ENCODE assay signal across 10 cellular contexts in the genomic region with DNA sequence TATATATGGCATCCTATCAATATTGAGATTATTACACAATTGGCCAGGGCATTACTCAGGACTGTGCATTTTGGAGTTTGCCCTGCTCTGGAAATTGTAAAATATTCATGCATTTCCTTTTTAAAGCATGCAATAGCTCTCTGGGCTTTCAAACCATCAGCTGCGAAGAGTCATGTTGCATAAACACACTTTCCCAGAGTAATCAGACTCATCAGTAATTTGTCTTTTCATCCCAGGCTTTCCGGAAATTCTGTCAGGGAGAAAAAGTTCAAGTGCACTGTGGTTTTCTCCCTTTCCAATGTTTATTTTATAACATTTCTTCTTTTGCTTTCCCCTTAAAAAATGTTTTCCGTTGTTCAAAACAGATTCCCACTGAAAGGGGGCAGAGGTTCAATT. TPM values are rescaled to one million over a fixed set of nuclear protein-coding genes. Genes with fewer than 3 reads are reported as not detected.
A peak's percentile ranks its signal among the peaks of the same experiment; 100 is the strongest.
DNase-seq lines count a peak whose midpoint lies in the region; ATAC-seq, FAIRE-seq and TF ChIP-seq lines count a peak whose summit lies in the region.
"Had no signal": no experiment of that assay in that cellular context is flagged by ENCODE, and none has a peak within 500 bp of the region (broad histone marks: within the 10 kb centered on the region; RNA-seq: fewer than 3 reads in every experiment).

No MANE protein-coding gene starts in this region.

- no peaks in the 10 kb centered on the region for H3K36me3 ChIP-seq in Peyer's patch
- no peaks in the 10 kb centered on the region for H3K36me3 ChIP-seq in small intestine (ENCODE audit: control insufficient read depth in 2 of 2, insufficient read depth in 2 of 2, low read length in 2 of 2)
- H3K36me3 ChIP-seq: gastroesophageal sphincter had no signal

- TF ChIP-seq CTCF in Peyer's patch (IDR thresholded peaks at IDR 0.05) (no peak), fibroblast of the aortic adventitia (IDR thresholded peaks at IDR 0.05; ENCODE audit: insufficient read depth, low read length) (no peak)

- no peak for ATAC-seq in HG03159 (IDR thresholded peaks at IDR 0.05; ENCODE audit: unreplicated experiment)
- ATAC-seq: gastroesophageal sphincter had no signal

- 19 to 45% (median 40%) methylated on average over 3 of the region's 3 CpGs for WGBS in small intestine, 3 donors

- DNase-seq in GM03348 (ENCODE audit: low spot score) (peak; percentile 24), Peyer's patch (no peak), fibroblast of the aortic adventitia (ENCODE audit: low read depth) (peak; percentile 70), small intestine (peak; percentile 73), H54 (ENCODE audit: insufficient read length, low spot score) (no peak), T1000 (lab: John Stamatoyannopoulos, UW) (no peak)
- DNase-seq: caudate nucleus had no signal

- H3K4me1 ChIP-seq in Peyer's patch: peaks cover 0 to 21% (median 0%) of the 10 kb centered on the region in 4 donors
- H3K4me1 ChIP-seq in small intestine (ENCODE audit: control insufficient read depth in 2 of 2, insufficient read depth in 1 of 2, low read depth in 1 of 2, low read length in 1 of 2): peaks cover 0 to 4% of the 10 kb centered on the region in 2 donors

- TF ChIP-seq POLR2A in Peyer's patch (IDR thresholded peaks at IDR 0.05) (no peak), H54 (IDR thresholded peaks at IDR 0.05; ENCODE audit: low read depth, low read length) (no peak)

- H3K4me3 ChIP-seq in Peyer's patch: peak overlapping the region in 1 of 4 donors; percentile 48
- H3K4me3 ChIP-seq in fibroblast of the aortic adventitia (ENCODE audit: low read depth, low read length): no peak overlapping the region
- peak overlapping the region in 1 of 2 donors; percentile 33 for H3K4me3 ChIP-seq in small intestine (ENCODE audit: low read depth in 1 of 2, low read length in 2 of 2)
- H3K4me3 ChIP-seq: gastroesophageal sphincter, skin epidermis had no signal

- H3K27me3 ChIP-seq in Peyer's patch (no peaks in the 10 kb centered on the region), small intestine (ENCODE audit: control insufficient read depth in 2 of 2, insufficient read depth in 2 of 2, low read length in 2 of 2) (no peaks in the 10 kb centered on the region)
- H3K27me3 ChIP-seq: gastroesophageal sphincter had no signal

- FAIRE-seq in small intestine (lab: Jason Lieb, UNC) (no peak), H54 (lab: Jason Lieb, UNC) (no peak)

- peak overlapping the region; percentile 8 to 83 (median 58) for H3K27ac ChIP-seq in Peyer's patch
- peak overlapping the region; percentile 44 to 59 for H3K27ac ChIP-seq in small intestine (ENCODE audit: low read depth in 1 of 2, low read length in 1 of 2)

- H3K9me3 ChIP-seq in Peyer's patch (no peaks in the 10 kb centered on the region), small intestine (ENCODE audit: control insufficient read depth, low read depth) (no peaks in the 10 kb centered on the region)
- H3K9me3 ChIP-seq: gastroesophageal sphincter had no signal

RNA-seq across cellular contexts. Expression of a gene that starts 38.9 kb away (rescaled TPM):
- 10 to 100 TPM; 41.8 to 75.9 (median 65.3) TPM for total RNA-seq in Peyer's patch
- total RNA-seq in fibroblast of the aortic adventitia (ENCODE audit: low replicate concordance): 92.4 and 267 TPM in 2 replicates
- 100 to 1,000 TPM in 2 of 3 donors, 10 to 100 TPM in 1; 39.4 to 150 (median 112) TPM for polyA plus RNA-seq in small intestine

Comparison
In these comparisons a context has a peak if more than half of its experiments do, and no peak if none do; other contexts are left out.
1. DNase-seq: peak in GM03348 (single experiment), fibroblast of the aortic adventitia (single experiment) and small intestine (single experiment); none in Peyer's patch (0 of 3), H54 (single experiment) and T1000 (single experiment).